ENCODE assay signal across 25 cellular contexts in the genomic region with DNA sequence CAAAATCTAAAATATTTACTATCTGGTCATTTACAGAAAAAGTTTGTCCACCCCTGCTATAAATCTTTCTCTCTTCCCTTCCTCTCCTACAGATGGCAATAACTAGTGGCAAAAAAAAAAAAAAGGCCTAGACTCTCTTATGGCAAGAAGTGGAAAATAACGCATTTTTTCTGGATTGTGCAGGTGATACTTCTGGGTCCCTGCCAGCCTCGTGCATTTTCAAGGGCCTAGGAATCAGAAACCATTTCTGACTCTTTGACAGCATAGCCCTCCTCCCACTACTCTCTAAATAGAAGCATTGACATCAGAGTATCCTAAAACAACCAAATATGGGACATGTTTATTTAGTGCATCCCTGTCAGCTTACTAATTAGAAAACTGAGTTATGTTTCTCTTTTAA.
DNase-seq lines count a peak whose midpoint lies in the region; ATAC-seq, FAIRE-seq and TF ChIP-seq lines count a peak whose summit lies in the region.
"Had no signal": no experiment of that assay in that cellular context is flagged by ENCODE, and none has a peak within 500 bp of the region (broad histone marks: within the 10 kb centered on the region; RNA-seq: fewer than 3 reads in every experiment).

No MANE protein-coding gene starts in this region.

- H3K36me3 ChIP-seq in K562 (ENCODE audit: control insufficient read depth, insufficient read depth, low read length) (no peaks in the 10 kb centered on the region), aorta (ENCODE audit: control insufficient read depth in 1 of 2, insufficient read depth in 2 of 2, low read length in 1 of 2) (no peaks in the 10 kb centered on the region)
- H3K36me3 ChIP-seq: ascending aorta had no signal

- intact Hi-C loops in K562 (cut with micrococcal nuclease) (no loop called here), aorta (cut with DNase I) (no loop called here)

- DNase-seq in DMS 273 (lab: John Stamatoyannopoulos, UW; ENCODE audit: unreplicated experiment) (peak; percentile 36), DMS 273 treated with DMSO at 0.1 percent for 48 hours (lab: John Stamatoyannopoulos, UW) (no peak), NCI-H1092 treated with DMSO at 0.1 percent for 48 hours (lab: John Stamatoyannopoulos, UW) (peak; percentile 80), NCI-H345 treated with DMSO at 0.1 percent for 48 hours (lab: John Stamatoyannopoulos, UW; ENCODE audit: unreplicated experiment) (peak; percentile 76), K562 (ENCODE audit: extremely low read depth in 1 of 4, low spot score in 3 of 4) (no peak), aorta (no peak), GM19240 (ENCODE audit: insufficient read length, low spot score) (no peak)
- DNase-seq: activated B cell treated with CpG ODN at 0.5 μM for 24 hours; activated CD8-positive, alpha-beta memory T cell treated with anti-CD3 and anti-CD28 coated beads, Interleukin-2, amount 50 U/mL, for 4 hours; CD4-positive, alpha-beta T cell; central memory CD4-positive, alpha-beta T cell; dermis blood vessel endothelial cell; DND-41; hypothalamus; Karpas-422; mesendoderm; MV-4-11; NCI-H526; nucleus accumbens; trophoblast cell had no signal

- no peak overlapping the region for H3K9ac ChIP-seq in K562 (ENCODE audit: insufficient read depth in 1 of 2, low read depth in 2 of 2, low read length in 2 of 2)

- no peak overlapping the region for H3K4me2 ChIP-seq in K562 (ENCODE audit: insufficient read depth, low read length)

- no peaks in the 10 kb centered on the region for H3K27me3 ChIP-seq in K562 (ENCODE audit: control insufficient read depth in 2 of 2, insufficient read depth in 2 of 2, low read length in 2 of 2)
- H3K27me3 ChIP-seq in aorta (ENCODE audit: control insufficient read depth in 1 of 2, insufficient read depth in 2 of 2, low read length in 1 of 2), result no peaks in the 10 kb centered on the region
- H3K27me3 ChIP-seq: ascending aorta had no signal

- no peaks in the 10 kb centered on the region for H4K20me1 ChIP-seq in K562 (replicated peaks; ENCODE audit: control insufficient read depth, insufficient read depth, low read length)

- no peak for TF ChIP-seq POLR2A in K562 (conservative IDR thresholded peaks at IDR 0.05)

- no peak for TF ChIP-seq CTCF in K562 (IDR thresholded peaks at IDR 0.05 in 2 of 3, conservative IDR thresholded peaks at IDR 0.05 in 1 of 3; ENCODE audit: insufficient read depth in 2 of 3, low read depth in 1 of 3, low read length in 3 of 3)

- TF ChIP-seq EP300 in K562 (IDR thresholded peaks at IDR 0.05; ENCODE audit: low read length), result no peak

- H3K79me2 ChIP-seq in K562 (ENCODE audit: control insufficient read depth, insufficient read depth, low read length), result no peaks in the 10 kb centered on the region

- H3K4me3 ChIP-seq in K562 (no peak overlapping the region), aorta (ENCODE audit: low read length in 2 of 2) (no peak overlapping the region)
- H3K4me3 ChIP-seq: ascending aorta had no signal

- CTCF ChIA-PET in K562 (lab: Yijun Ruan, JAX; ENCODE audit: low intra/inter-chr PET ratio), result no interaction called here

- no peak overlapping the region for H2AFZ ChIP-seq in K562 (ENCODE audit: low read depth, low read length)

- no TSS peak for BruUV-seq in K562 (replicated peaks; lab: Mats Ljungman, UMichigan)

- no peak for TF ChIP-seq RAD21 in K562 (CRISPR knock-in tag; conservative IDR thresholded peaks at IDR 0.05 in 1 of 2, IDR thresholded peaks at IDR 0.05 in 1 of 2)

- no peaks in the 10 kb centered on the region for H3K9me1 ChIP-seq in K562 (ENCODE audit: control insufficient read depth, insufficient read depth, low read length)

- 17% methylated on average over 2 of the region's 2 CpGs for WGBS in K562 (ENCODE audit: insufficient coverage, low coverage, missing lambda C conversion rate)
- WGBS in aorta, 2 donors, result 65 to 78% methylated on average over 2 of the region's 2 CpGs

- ATAC-seq in K562 (no peak), GM19328 (IDR thresholded peaks at IDR 0.05; ENCODE audit: unreplicated experiment) (no peak), aorta (ENCODE audit: low FRiP score) (no peak)
- ATAC-seq: activated T-helper 17 cell treated with anti-CD3 and anti-CD28 coated beads, Interleukin-2, amount 50 U/mL, for 72 hours; left lobe of liver had no signal

- H3K4me1 ChIP-seq in K562 (replicated peaks in 1 of 2; ENCODE audit: control insufficient read depth in 2 of 2, insufficient read depth in 2 of 2, low read length in 2 of 2) (no peaks in the 10 kb centered on the region), aorta (ENCODE audit: control insufficient read depth in 1 of 2, insufficient read depth in 2 of 2, low read length in 2 of 2) (peaks cover 2% of the 10 kb centered on the region in 2 donors)
- H3K4me1 ChIP-seq: ascending aorta had no signal

- H3K9me3 ChIP-seq in K562 (replicated peaks; ENCODE audit: control insufficient read depth, insufficient read depth, low read depth, low read length) (no peaks in the 10 kb centered on the region), aorta (ENCODE audit: control insufficient read depth, low read length) (no peaks in the 10 kb centered on the region)
- H3K9me3 ChIP-seq: ascending aorta had no signal

- H3K27ac ChIP-seq in K562 (ENCODE audit: extremely low read depth, low read depth, low read length), result no peak overlapping the region
- H3K27ac ChIP-seq in aorta (ENCODE audit: low read depth in 1 of 2, low read length in 2 of 2), result no peak overlapping the region
- H3K27ac ChIP-seq: 22Rv1, ascending aorta had no signal

- POLR2A ChIA-PET in K562 (lab: Yijun Ruan, JAX), result no interaction called here

- in situ Hi-C loops in K562 (cut with MboI), result no loop called here

- no peak for FAIRE-seq in K562 (lab: Jason Lieb, UNC)

TF ChIP-seq in K562, 482 proteins besides CTCF, POLR2A, EP300 and RAD21:
- TF ChIP-seq MEIS2 (IDR thresholded peaks at IDR 0.05; ENCODE audit: partially characterized antibody), result peak; percentile 6
- TF ChIP-seq, protein P1, sequence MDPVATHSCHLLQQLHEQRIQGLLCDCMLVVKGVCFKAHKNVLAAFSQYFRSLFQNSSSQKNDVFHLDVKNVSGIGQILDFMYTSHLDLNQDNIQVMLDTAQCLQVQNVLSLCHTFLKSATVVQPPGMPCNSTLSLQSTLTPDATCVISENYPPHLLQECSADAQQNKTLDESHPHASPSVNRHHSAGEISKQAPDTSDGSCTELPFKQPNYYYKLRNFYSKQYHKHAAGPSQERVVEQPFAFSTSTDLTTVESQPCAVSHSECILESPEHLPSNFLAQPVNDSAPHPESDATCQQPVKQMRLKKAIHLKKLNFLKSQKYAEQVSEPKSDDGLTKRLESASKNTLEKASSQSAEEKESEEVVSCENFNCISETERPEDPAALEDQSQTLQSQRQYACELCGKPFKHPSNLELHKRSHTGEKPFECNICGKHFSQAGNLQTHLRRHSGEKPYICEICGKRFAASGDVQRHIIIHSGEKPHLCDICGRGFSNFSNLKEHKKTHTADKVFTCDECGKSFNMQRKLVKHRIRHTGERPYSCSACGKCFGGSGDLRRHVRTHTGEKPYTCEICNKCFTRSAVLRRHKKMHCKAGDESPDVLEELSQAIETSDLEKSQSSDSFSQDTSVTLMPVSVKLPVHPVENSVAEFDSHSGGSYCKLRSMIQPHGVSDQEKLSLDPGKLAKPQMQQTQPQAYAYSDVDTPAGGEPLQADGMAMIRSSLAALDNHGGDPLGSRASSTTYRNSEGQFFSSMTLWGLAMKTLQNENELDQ (CRISPR knock-in tag; IDR thresholded peaks at IDR 0.05; ENCODE audit: borderline replicate concordance), result no peak
TF ChIP-seq in K562: peak in this region for 1.

Comparison
In these comparisons a context has a peak if more than half of its experiments do, and no peak if none do; other contexts are left out.
1. DNase-seq: peak in DMS 273 (single experiment), NCI-H1092 treated with DMSO at 0.1 percent for 48 hours (single experiment) and NCI-H345 treated with DMSO at 0.1 percent for 48 hours (single experiment); none in DMS 273 treated with DMSO at 0.1 percent for 48 hours (single experiment), K562 (0 of 4), aorta (0 of 2) and GM19240 (single experiment).